1 cellular context compared by ENCODE assay signal in genomic region chr1:89942825-89943658, GRCh38.
TF ChIP-seq lines count a peak whose summit lies in the region.

No MANE protein-coding gene starts in this region.

TF ChIP-seq in HepG2, 621 proteins besides CTCF, POLR2A, EP300 and RAD21 (continued from another document and continues in another):
- TF ChIP-seq ZBTB39 (CRISPR knock-in tag; IDR thresholded peaks at IDR 0.05), result peak; percentile 86
- no peak for TF ChIP-seq ZBTB43 (CRISPR knock-in tag; conservative IDR thresholded peaks at IDR 0.05)
- no peak for TF ChIP-seq ZNF234 (CRISPR knock-in tag; conservative IDR thresholded peaks at IDR 0.05)
- no peak for TF ChIP-seq IKZF4 (CRISPR knock-in tag; IDR thresholded peaks at IDR 0.05; ENCODE audit: borderline replicate concordance, low read depth, not compliant biosample characterization)
- TF ChIP-seq ZBTB42 (CRISPR knock-in tag; IDR thresholded peaks at IDR 0.05), result no peak
- TF ChIP-seq EZH2 (conservative IDR thresholded peaks at IDR 0.05; ENCODE audit: low read depth, low read length), result no peak
- no peak for TF ChIP-seq ZMAT5 (CRISPR knock-in tag; IDR thresholded peaks at IDR 0.05; ENCODE audit: borderline replicate concordance, low read depth)
- TF ChIP-seq ARID2 (CRISPR knock-in tag; IDR thresholded peaks at IDR 0.05; ENCODE audit: borderline replicate concordance), result peak; percentile 62; the same call in 1 of the 2 replicates
- TF ChIP-seq KLF12 (CRISPR knock-in tag; IDR thresholded peaks at IDR 0.05; ENCODE audit: borderline replicate concordance), result no peak
- no peak for TF ChIP-seq NCOA1 (CRISPR knock-in tag; IDR thresholded peaks at IDR 0.05)
- TF ChIP-seq JARID2 (CRISPR knock-in tag; IDR thresholded peaks at IDR 0.05; ENCODE audit: insufficient replicate concordance), result no peak
- peak; percentile 46; the same call in 1 of the 2 replicates for TF ChIP-seq ZBTB25 (CRISPR knock-in tag; IDR thresholded peaks at IDR 0.05)
- no peak for TF ChIP-seq RNF2 (conservative IDR thresholded peaks at IDR 0.05; ENCODE audit: low read depth)
- TF ChIP-seq ATAD3A (CRISPR knock-in tag; IDR thresholded peaks at IDR 0.05), result no peak
- no peak for TF ChIP-seq ZNF704 (CRISPR knock-in tag; IDR thresholded peaks at IDR 0.05; ENCODE audit: borderline replicate concordance)
- no peak for TF ChIP-seq KDM4B (CRISPR knock-in tag; IDR thresholded peaks at IDR 0.05)
- TF ChIP-seq ZXDC (CRISPR knock-in tag; IDR thresholded peaks at IDR 0.05), result no peak
- TF ChIP-seq SIN3A (IDR thresholded peaks at IDR 0.05; ENCODE audit: borderline replicate concordance, low read depth, low read length), result peak; percentile 24; the same call in 1 of the 2 replicates
- no peak for TF ChIP-seq KLF13 (CRISPR knock-in tag; IDR thresholded peaks at IDR 0.05)
- no peak for TF ChIP-seq ZBTB7A (CRISPR knock-in tag; IDR thresholded peaks at IDR 0.05)
- TF ChIP-seq ZNF891 (CRISPR knock-in tag; IDR thresholded peaks at IDR 0.05), result no peak
- no peak for TF ChIP-seq ZNF687 (CRISPR knock-in tag; IDR thresholded peaks at IDR 0.05)
- peak; percentile 33; the same call in 1 of the 2 replicates for TF ChIP-seq SAFB2 (CRISPR knock-in tag; IDR thresholded peaks at IDR 0.05; ENCODE audit: borderline replicate concordance, low read depth)
- no peak for TF ChIP-seq ZNF766 (CRISPR knock-in tag; IDR thresholded peaks at IDR 0.05; ENCODE audit: borderline replicate concordance)
- TF ChIP-seq KMT2B (CRISPR knock-in tag; IDR thresholded peaks at IDR 0.05), result peak; percentile 42; the same call in 1 of the 2 replicates
- TF ChIP-seq ZBTB37 (CRISPR knock-in tag; IDR thresholded peaks at IDR 0.05), result no peak
- TF ChIP-seq RFX5 (IDR thresholded peaks at IDR 0.05; ENCODE audit: low read depth, low read length), result no peak
- no peak; the same call in 1 of the 2 replicates for TF ChIP-seq MYPOP (CRISPR knock-in tag; IDR thresholded peaks at IDR 0.05)
- no peak for TF ChIP-seq RAD51 (IDR thresholded peaks at IDR 0.05; ENCODE audit: borderline replicate concordance)
- no peak for TF ChIP-seq STAT5B (CRISPR knock-in tag; IDR thresholded peaks at IDR 0.05)
- TF ChIP-seq NFYC (CRISPR knock-in tag; IDR thresholded peaks at IDR 0.05), result peak; percentile 10; the same call in 1 of the 2 replicates
- TF ChIP-seq CEBPZ (IDR thresholded peaks at IDR 0.05; ENCODE audit: low read length), result no peak
- TF ChIP-seq IRX3 (CRISPR knock-in tag; IDR thresholded peaks at IDR 0.05; ENCODE audit: borderline replicate concordance, low read depth), result no peak
- no peak for TF ChIP-seq NONO (IDR thresholded peaks at IDR 0.05)
- no peak; the same call in 1 of the 2 replicates for TF ChIP-seq NONO (CRISPR knock-in tag; conservative IDR thresholded peaks at IDR 0.05)
- TF ChIP-seq PITX1 (CRISPR knock-in tag; IDR thresholded peaks at IDR 0.05), result no peak
- TF ChIP-seq LRRFIP1 (CRISPR knock-in tag; conservative IDR thresholded peaks at IDR 0.05), result no peak
- no peak for TF ChIP-seq ZNF367 (CRISPR knock-in tag; IDR thresholded peaks at IDR 0.05; ENCODE audit: borderline replicate concordance)
